Comparison of ENCODE assay signal across 17 cellular contexts in the genomic region with DNA sequence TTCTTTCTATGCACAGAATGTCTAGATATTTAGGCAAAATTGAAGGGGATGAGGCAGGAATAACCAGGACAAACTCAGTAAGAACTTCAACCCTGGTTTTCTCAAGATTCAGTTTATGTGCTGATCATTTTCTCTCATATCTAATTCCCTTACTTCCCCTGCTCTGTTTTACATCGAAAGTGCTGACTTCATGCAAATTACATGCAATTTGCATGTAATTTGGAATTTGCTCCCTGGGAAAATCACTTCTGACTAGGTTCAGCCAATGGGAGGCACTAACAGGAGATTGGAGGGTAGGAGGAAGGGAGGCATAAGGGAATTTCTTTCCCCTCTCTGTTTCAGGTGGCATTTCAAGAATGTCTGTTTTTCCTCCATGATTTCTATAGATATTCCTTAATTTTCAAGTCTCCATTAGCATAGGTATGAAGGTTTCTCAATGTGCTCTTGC.
"Had no signal": no experiment of that assay in that cellular context is flagged by ENCODE, and none has a peak within 500 bp of the region (broad histone marks: within the 10 kb centered on the region; RNA-seq: fewer than 3 reads in every experiment).

No MANE protein-coding gene starts in this region.

- H3K27me3 ChIP-seq: breast epithelium, sigmoid colon had no signal

- H3K4me3 Mint-ChIP-seq: activated naive CD8-positive, alpha-beta T cell treated with anti-CD3 and anti-CD28 coated beads, Interleukin-2, amount 50 U/mL, for 24 hours; activated T-helper 1 cell treated with anti-CD3 and anti-CD28 coated beads, Interleukin-12 subunit alpha, Interleukin-12 subunit beta, Interleukin-2, Interleukin-4 antibody, amounts not matched to agents 30 ng/mL and 10 ng/mL and 1 ng/mL, durations not matched to agents 14 hours and 24 hours and 36 hours; dendritic cell treated with granulocyte-macrophage colony-stimulating factor and Interleukin-4, amounts not matched to agents 40 ng/mL and 50 ng/mL, for 4 days; effector memory CD8-positive, alpha-beta T cell; natural killer cell; stimulated activated memory B cell treated with anti-CD40 and anti-IgM and Interleukin-4, amounts not matched to agents 10 μg/mL and 1 μg/mL and 100 μg/mL, for 72 hours; T-helper 2 cell treated with Interferon-gamma antibody and Interleukin-4, amounts not matched to agents 5 μg/mL and 100 μg/mL, for 36 hours had no signal

- H3K4me3 ChIP-seq: breast epithelium, psoas muscle, sigmoid colon had no signal

- H3K36me3 ChIP-seq: breast epithelium, sigmoid colon had no signal

- DNase-seq: activated naive CD4-positive, alpha-beta T cell treated with Interleukin-2 at 50 U/mL for 16 hours; activated naive CD8-positive, alpha-beta T cell treated with anti-CD3 and anti-CD28 coated beads, Interleukin-2, amount 50 U/mL, for 24 hours; aorta; cerebellar nuclear complex; effector memory CD8-positive, alpha-beta T cell; head of caudate nucleus; left colon; natural killer cell; psoas muscle; sigmoid colon had no signal

- H3K36me3 Mint-ChIP-seq: natural killer cell; stimulated activated memory B cell treated with anti-CD40 and anti-IgM and Interleukin-4, amounts not matched to agents 10 μg/mL and 1 μg/mL and 100 μg/mL, for 72 hours had no signal

- H3K27ac Mint-ChIP-seq: activated naive CD8-positive, alpha-beta T cell treated with anti-CD3 and anti-CD28 coated beads, Interleukin-2, amount 50 U/mL, for 24 hours; activated T-helper 1 cell treated with anti-CD3 and anti-CD28 coated beads, Interleukin-12 subunit alpha, Interleukin-12 subunit beta, Interleukin-2, Interleukin-4 antibody, amounts not matched to agents 30 ng/mL and 10 ng/mL and 1 ng/mL, durations not matched to agents 14 hours and 24 hours and 36 hours; dendritic cell treated with granulocyte-macrophage colony-stimulating factor and Interleukin-4, amounts not matched to agents 40 ng/mL and 50 ng/mL, for 4 days; effector memory CD8-positive, alpha-beta T cell; natural killer cell; stimulated activated memory B cell treated with anti-CD40 and anti-IgM and Interleukin-4, amounts not matched to agents 10 μg/mL and 1 μg/mL and 100 μg/mL, for 72 hours; T-helper 2 cell treated with Interferon-gamma antibody and Interleukin-4, amounts not matched to agents 5 μg/mL and 100 μg/mL, for 36 hours had no signal

- H3K27me3 Mint-ChIP-seq: dendritic cell treated with granulocyte-macrophage colony-stimulating factor and Interleukin-4, amounts not matched to agents 40 ng/mL and 50 ng/mL, for 4 days had no signal

- H3K4me1 ChIP-seq: breast epithelium, psoas muscle, sigmoid colon had no signal

- H3K9me3 ChIP-seq: breast epithelium, psoas muscle, sigmoid colon had no signal

- H3K9me3 Mint-ChIP-seq: activated naive CD8-positive, alpha-beta T cell treated with anti-CD3 and anti-CD28 coated beads, Interleukin-2, amount 50 U/mL, for 24 hours; activated T-helper 1 cell treated with anti-CD3 and anti-CD28 coated beads, Interleukin-12 subunit alpha, Interleukin-12 subunit beta, Interleukin-2, Interleukin-4 antibody, amounts not matched to agents 30 ng/mL and 10 ng/mL and 1 ng/mL, durations not matched to agents 14 hours and 24 hours and 36 hours; dendritic cell treated with granulocyte-macrophage colony-stimulating factor and Interleukin-4, amounts not matched to agents 40 ng/mL and 50 ng/mL, for 4 days; stimulated activated memory B cell treated with anti-CD40 and anti-IgM and Interleukin-4, amounts not matched to agents 10 μg/mL and 1 μg/mL and 100 μg/mL, for 72 hours; T-helper 2 cell treated with Interferon-gamma antibody and Interleukin-4, amounts not matched to agents 5 μg/mL and 100 μg/mL, for 36 hours had no signal

- ATAC-seq: activated CD4-positive, CD25-positive, alpha-beta regulatory T cell treated with anti-CD3 and anti-CD28 coated beads, Interleukin-2, amount 50 U/mL, for 24 hours; activated naive CD8-positive, alpha-beta T cell treated with anti-CD3 and anti-CD28 coated beads, Interleukin-2, amount 50 U/mL, for 24 hours; effector memory CD8-positive, alpha-beta T cell; left colon; natural killer cell; psoas muscle; stimulated activated memory B cell treated with anti-CD40 and anti-IgM and Interleukin-4, amounts not matched to agents 10 μg/mL and 1 μg/mL and 100 μg/mL, for 72 hours had no signal

- H3K27ac ChIP-seq: breast epithelium, psoas muscle, sigmoid colon had no signal

- H3K4me1 Mint-ChIP-seq: activated naive CD8-positive, alpha-beta T cell treated with anti-CD3 and anti-CD28 coated beads, Interleukin-2, amount 50 U/mL, for 24 hours; natural killer cell; stimulated activated memory B cell treated with anti-CD40 and anti-IgM and Interleukin-4, amounts not matched to agents 10 μg/mL and 1 μg/mL and 100 μg/mL, for 72 hours had no signal

- FAIRE-seq: frontal cortex had no signal
